In genomic region chr22:30277547-30278344, GRCh38 we compare ENCODE assay signal across 8 cellular contexts. TPM values are rescaled to one million over a fixed set of nuclear protein-coding genes. Genes with fewer than 3 reads are reported as not detected.
DNase-seq lines count a peak whose midpoint lies in the region; ATAC-seq, FAIRE-seq and TF ChIP-seq lines count a peak whose summit lies in the region.
"Had no signal": no experiment of that assay in that cellular context is flagged by ENCODE, and none has a peak within 500 bp of the region (broad histone marks: within the 10 kb centered on the region; RNA-seq: fewer than 3 reads in every experiment).

No MANE protein-coding gene starts in this region.

- no peak for TF ChIP-seq CTCF in thoracic aorta (IDR thresholded peaks at IDR 0.05)

- 35% methylated on average over 14 of the region's 14 CpGs for WGBS in right cardiac atrium

- H3K4me3 ChIP-seq in HUES6 (ENCODE audit: low read depth, low read length) (no peak overlapping the region), adipocyte (ENCODE audit: low read length) (no peak overlapping the region), right cardiac atrium (ENCODE audit: low read length) (no peak overlapping the region), thoracic aorta (peak overlapping the region; percentile 45)

- H3K4me1 ChIP-seq in HUES6 (ENCODE audit: control insufficient read depth, insufficient read depth, low read length) (peaks cover 6% of the 10 kb centered on the region; the same call in 1 of the 2 replicates), adipocyte (ENCODE audit: control insufficient read depth, insufficient read depth, low read length) (peaks cover 32% of the 10 kb centered on the region), right cardiac atrium (ENCODE audit: control insufficient read depth, insufficient read depth, low read length) (peaks cover 5% of the 10 kb centered on the region), thoracic aorta (ENCODE audit: control insufficient read depth in 1 of 2, low read depth in 2 of 2) (peaks cover 20 to 21% of the 10 kb centered on the region in 2 donors)

- DNase-seq in adipocyte (ENCODE audit: low read depth) (peak; percentile 17), right cardiac atrium (peak; percentile 62 to 82 (median 81)), thoracic aorta (ENCODE audit: low spot score) (no peak), GM19239 (ENCODE audit: insufficient read length, low spot score) (no peak)
- DNase-seq: T-helper 1 cell had no signal

- H3K27ac ChIP-seq in HUES6 (ENCODE audit: low read depth, low read length): no peak overlapping the region
- peak overlapping the region; percentile 22 for H3K27ac ChIP-seq in right cardiac atrium (ENCODE audit: low read length)
- peak overlapping the region; percentile 77 for H3K27ac ChIP-seq in thoracic aorta

- intact Hi-C loops in right cardiac atrium (cut with DNase I): no loop called here

- H3K9ac ChIP-seq in HUES6 (ENCODE audit: low read length) (peak overlapping the region; percentile 60), adipocyte (ENCODE audit: low read length) (peak overlapping the region; percentile 61)

- ATAC-seq in right cardiac atrium (peak; percentile 74 to 85), thoracic aorta (ENCODE audit: insufficient number of reproducible peaks, low FRiP score, low read depth) (peak; percentile 52), GM21367 (IDR thresholded peaks at IDR 0.05; ENCODE audit: unreplicated experiment) (no peak), GM19035 (IDR thresholded peaks at IDR 0.05; ENCODE audit: unreplicated experiment) (no peak)

- H3K27me3 ChIP-seq in HUES6 (ENCODE audit: control insufficient read depth, insufficient read depth, low read length) (no peaks in the 10 kb centered on the region), adipocyte (replicated peaks; ENCODE audit: control insufficient read depth, insufficient read depth, low read length) (no peaks in the 10 kb centered on the region), right cardiac atrium (ENCODE audit: control insufficient read depth, insufficient read depth) (no peaks in the 10 kb centered on the region), thoracic aorta (replicated peaks; ENCODE audit: insufficient read depth) (no peaks in the 10 kb centered on the region)

- no peaks in the 10 kb centered on the region for H3K36me3 ChIP-seq in HUES6 (ENCODE audit: control insufficient read depth, insufficient read depth, low read length)
- no peaks in the 10 kb centered on the region for H3K36me3 ChIP-seq in adipocyte (ENCODE audit: control insufficient read depth, insufficient read depth, low read length, severe bottlenecking)
- H3K36me3 ChIP-seq in thoracic aorta: no peaks in the 10 kb centered on the region

- no peaks in the 10 kb centered on the region for H3K9me3 ChIP-seq in HUES6 (ENCODE audit: control insufficient read depth, insufficient read depth, low read depth, low read length)
- no peaks in the 10 kb centered on the region for H3K9me3 ChIP-seq in adipocyte (ENCODE audit: control insufficient read depth, low read length)
- no peaks in the 10 kb centered on the region for H3K9me3 ChIP-seq in right cardiac atrium (ENCODE audit: control insufficient read depth, low read length)
- H3K9me3 ChIP-seq in thoracic aorta: no peaks in the 10 kb centered on the region

- FAIRE-seq in GM19239 (lab: Jason Lieb, UNC): no peak

RNA-seq across cellular contexts. Expression of gene OSM, which starts 11.1 kb away (rescaled TPM):
- total RNA-seq in right cardiac atrium (1 to 10 TPM in 1 of 4 donors, under 1 TPM in 3; 0.17 to 1.5 (median 0.26) TPM), thoracic aorta (10 to 100 TPM in 1 of 2 donors, 1 to 10 TPM in 1; 3.5 to 27.1 TPM)
- polyA plus RNA-seq in right cardiac atrium: 0.81 TPM

RNA-seq across cellular contexts. Expression of gene CASTOR1, which starts 11.6 kb away (rescaled TPM):
- total RNA-seq in right cardiac atrium (1 to 10 TPM; 7.0 to 9.0 (median 7.4) TPM), thoracic aorta (10 to 100 TPM in 1 of 2 donors, 1 to 10 TPM in 1; 7.5 to 22.6 TPM)
- polyA plus RNA-seq in right cardiac atrium: 6.4 TPM

RNA-seq across cellular contexts. Expression of gene LIF, which starts 31.2 kb away (rescaled TPM):
- 1 to 10 TPM in 1 of 4 donors, under 1 TPM in 3; 0.09 to 3.7 (median 0.43) TPM for total RNA-seq in right cardiac atrium
- 0.54 TPM for polyA plus RNA-seq in right cardiac atrium
- 10 to 100 TPM in 1 of 2 donors, 1 to 10 TPM in 1; 1.4 to 11.3 TPM for total RNA-seq in thoracic aorta

RNA-seq across cellular contexts. Expression of gene TBC1D10A, which starts 49.0 kb away (rescaled TPM):
- total RNA-seq in right cardiac atrium: 1 to 10 TPM; 5.6 to 9.1 (median 8.5) TPM
- 5.4 TPM for polyA plus RNA-seq in right cardiac atrium
- total RNA-seq in thoracic aorta: 10 to 100 TPM; 31.5 to 54.2 TPM

Comparison
In these comparisons a context has a peak if more than half of its experiments do, and no peak if none do; other contexts are left out.
1. DNase-seq: peak in adipocyte (single experiment) and right cardiac atrium (3 of 3); none in thoracic aorta (single experiment) and GM19239 (single experiment).
2. ATAC-seq: peak in right cardiac atrium (2 of 2) and thoracic aorta (single experiment); none in GM21367 (single experiment) and GM19035 (single experiment).